8 cellular contexts compared by ENCODE assay signal in the genomic region with DNA sequence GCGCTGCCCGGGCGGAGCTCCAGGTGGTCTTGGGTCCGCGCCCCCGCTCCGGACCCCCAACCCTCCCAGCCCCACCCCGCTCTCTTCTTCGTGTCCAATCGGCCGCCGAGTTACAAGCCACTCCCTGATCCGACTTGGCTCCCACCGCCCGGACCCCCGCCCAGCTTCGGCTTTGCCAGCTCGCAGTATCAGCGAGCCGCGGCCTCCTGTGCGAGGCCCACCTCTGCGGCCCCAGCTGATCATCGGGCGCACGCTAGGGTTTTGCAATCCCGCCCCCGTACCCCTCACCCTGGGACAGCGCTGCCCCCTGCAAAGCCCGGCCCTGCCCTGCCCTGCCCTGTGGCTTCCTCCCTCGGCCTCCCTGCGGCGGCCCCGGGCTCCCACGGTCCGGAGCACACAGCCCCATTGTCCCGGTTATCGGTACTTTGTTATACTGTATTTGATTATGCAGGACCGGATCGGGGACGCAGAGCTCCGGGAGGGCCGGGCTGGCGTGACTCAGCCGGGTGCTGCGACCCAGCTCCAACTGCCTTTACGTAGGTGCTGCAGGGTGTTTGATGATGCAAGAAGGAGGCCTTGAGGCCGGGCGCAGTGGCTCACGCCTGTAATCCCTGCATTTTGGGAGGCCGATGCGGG. TPM values are rescaled to one million over a fixed set of nuclear protein-coding genes. Genes with fewer than 3 reads are reported as not detected.
DNase-seq lines count a peak whose midpoint lies in the region; ATAC-seq, FAIRE-seq and TF ChIP-seq lines count a peak whose summit lies in the region.

No MANE protein-coding gene starts in this region.

- peaks cover 13% of the 10 kb centered on the region for H3K4me1 Mint-ChIP-seq in chondrocyte (ENCODE audit: low read depth)

- H3K4me1 ChIP-seq in Karpas-422 (ENCODE audit: low read length): peaks cover 14% of the 10 kb centered on the region
- H3K4me1 ChIP-seq in lower lobe of right lung: peaks cover 14% of the 10 kb centered on the region
- peaks cover 19% of the 10 kb centered on the region for H3K4me1 ChIP-seq in suprapubic skin

- no peaks in the 10 kb centered on the region for H3K79me2 ChIP-seq in Karpas-422 (ENCODE audit: low read length)

- peak overlapping the region; percentile 41 for H3K27ac Mint-ChIP-seq in chondrocyte (ENCODE audit: unreplicated experiment)

- H3K9me2 ChIP-seq in Karpas-422 (replicated peaks; ENCODE audit: insufficient read depth, low read length): no peaks in the 10 kb centered on the region

- WGBS in suprapubic skin: 25% methylated on average over 17 of the region's 52 CpGs

- H3K27me3 ChIP-seq in Karpas-422 (ENCODE audit: low read length) (no peaks in the 10 kb centered on the region), lower lobe of right lung (ENCODE audit: low read depth) (no peaks in the 10 kb centered on the region), suprapubic skin (no peaks in the 10 kb centered on the region)

- no peak for TF ChIP-seq EP300 in suprapubic skin (IDR thresholded peaks at IDR 0.05)

- ATAC-seq in GM18502 (IDR thresholded peaks at IDR 0.05; ENCODE audit: poor library complexity, unreplicated experiment) (peak; percentile 11), lower lobe of right lung (peak; percentile 67 to 81), HG03139 (IDR thresholded peaks at IDR 0.05; ENCODE audit: unreplicated experiment) (no peak)

- no peaks in the 10 kb centered on the region for H3K9me3 Mint-ChIP-seq in chondrocyte (ENCODE audit: low read depth)

- H2AFZ ChIP-seq in Karpas-422 (ENCODE audit: low read length): no peak overlapping the region; the same call in 1 of the 2 replicates

- peaks cover 6% of the 10 kb centered on the region for H3K36me3 Mint-ChIP-seq in chondrocyte (ENCODE audit: low read depth)

- H3K4me2 ChIP-seq in Karpas-422 (ENCODE audit: low read depth, low read length, poor library complexity, severe bottlenecking): peak overlapping the region; percentile 84

- H3K9ac ChIP-seq in Karpas-422 (ENCODE audit: low read length): peak overlapping the region; percentile 76

- peak overlapping the region; percentile 62 for H3K4me3 Mint-ChIP-seq in chondrocyte (ENCODE audit: unreplicated experiment)

- H3K9me3 ChIP-seq in Karpas-422 (ENCODE audit: low read length) (no peaks in the 10 kb centered on the region), lower lobe of right lung (no peaks in the 10 kb centered on the region), suprapubic skin (no peaks in the 10 kb centered on the region)

- H3K36me3 ChIP-seq in Karpas-422 (ENCODE audit: insufficient read depth, low read length): peaks cover 11% of the 10 kb centered on the region
- peaks cover 22% of the 10 kb centered on the region for H3K36me3 ChIP-seq in lower lobe of right lung
- peaks cover 20% of the 10 kb centered on the region for H3K36me3 ChIP-seq in suprapubic skin

- FAIRE-seq in H54 (lab: Jason Lieb, UNC): no peak

- peak overlapping the region; percentile 64 for H3K27ac ChIP-seq in Karpas-422 (ENCODE audit: low read length)
- H3K27ac ChIP-seq in VCaP: peak overlapping the region; percentile 55; the same call in 1 of the 2 replicates
- peak overlapping the region; percentile 69 for H3K27ac ChIP-seq in lower lobe of right lung
- peak overlapping the region; percentile 80 for H3K27ac ChIP-seq in suprapubic skin

- H3K4me3 ChIP-seq in Karpas-422 (ENCODE audit: low read length) (peak overlapping the region; percentile 73), lower lobe of right lung (peak overlapping the region; percentile 64), suprapubic skin (peak overlapping the region; percentile 63)

- TF ChIP-seq CTCF in VCaP (conservative IDR thresholded peaks at IDR 0.05): no peak
- TF ChIP-seq CTCF in chondrocyte (IDR thresholded peaks at IDR 0.05): no peak
- no peak for TF ChIP-seq CTCF in lower lobe of right lung (IDR thresholded peaks at IDR 0.05)
- no peak for TF ChIP-seq CTCF in suprapubic skin (IDR thresholded peaks at IDR 0.05)

- intact Hi-C loops in lower lobe of right lung (cut with DNase I): no loop called here

- TF ChIP-seq POLR2A in suprapubic skin (IDR thresholded peaks at IDR 0.05) (no peak), H54 (IDR thresholded peaks at IDR 0.05; ENCODE audit: low read depth, low read length) (no peak)

- no peaks in the 10 kb centered on the region for H3K27me3 Mint-ChIP-seq in chondrocyte (ENCODE audit: low read depth)

- no peaks in the 10 kb centered on the region for H4K20me1 ChIP-seq in Karpas-422 (ENCODE audit: insufficient read depth, low read depth, low read length)

- DNase-seq in Karpas-422 (peak; percentile 74), chondrocyte (ENCODE audit: low spot score) (no peak), lower lobe of right lung (peak; percentile 72), suprapubic skin (ENCODE audit: low spot score in 2 of 2) (no peak), H54 (ENCODE audit: insufficient read length, low spot score) (no peak)

RNA-seq across cellular contexts. Expression of a gene that starts 0.6 kb away (rescaled TPM):
- total RNA-seq in Karpas-422 (2014; rRNA removed; shearing (Covaris generic); ENCODE audit: low replicate concordance): 18.9 and 22.0 TPM in 2 replicates
- total RNA-seq in chondrocyte (8.1 to 9.5 TPM (median 8.2 TPM) in 3 replicates), lower lobe of right lung (40.3 TPM), suprapubic skin (10 to 100 TPM; 27.4 to 36.2 (median 32.6) TPM)

RNA-seq across cellular contexts. Expression of a gene that starts 10.1 kb away (rescaled TPM):
- total RNA-seq in Karpas-422 (2014; rRNA removed; shearing (Covaris generic); ENCODE audit: low replicate concordance): 0.25 TPM in 1 of 2 replicates, not detected in the other
- total RNA-seq in chondrocyte (1.1 to 1.5 TPM (median 1.2 TPM) in 3 replicates), lower lobe of right lung (3.7 TPM), suprapubic skin (10 to 100 TPM in 1 of 4 donors, 1 to 10 TPM in 3; 3.3 to 14.9 (median 4.8) TPM)

RNA-seq across cellular contexts. Expression of a gene that starts 14.8 kb away (rescaled TPM):
- 24.3 and 55.8 TPM in 2 replicates for total RNA-seq in Karpas-422 (2014; rRNA removed; shearing (Covaris generic); ENCODE audit: low replicate concordance)
- 18.0 to 19.5 TPM (median 18.3 TPM) in 3 replicates for total RNA-seq in chondrocyte
- total RNA-seq in lower lobe of right lung: 54.4 TPM
- total RNA-seq in suprapubic skin: 10 to 100 TPM; 10.1 to 14.4 (median 13.4) TPM

RNA-seq across cellular contexts. Expression of a gene that starts 34.9 kb away (rescaled TPM):
- 39.6 and 59.1 TPM in 2 replicates for total RNA-seq in Karpas-422 (2014; rRNA removed; shearing (Covaris generic); ENCODE audit: low replicate concordance)
- 48.1 to 68.3 TPM (median 48.8 TPM) in 3 replicates for total RNA-seq in chondrocyte
- total RNA-seq in lower lobe of right lung: 71.9 TPM
- 100 to 1,000 TPM in 3 of 4 donors, 10 to 100 TPM in 1; 90.5 to 196 (median 171) TPM for total RNA-seq in suprapubic skin

RNA-seq across cellular contexts. Expression of a gene that starts 40.0 kb away (rescaled TPM):
- 12.4 and 15.0 TPM in 2 replicates for total RNA-seq in Karpas-422 (2014; rRNA removed; shearing (Covaris generic); ENCODE audit: low replicate concordance)
- total RNA-seq in chondrocyte: 5.4 to 9.8 TPM (median 6.2 TPM) in 3 replicates
- total RNA-seq in lower lobe of right lung: 13.1 TPM
- 10 to 100 TPM in 1 of 4 donors, 1 to 10 TPM in 3; 7.2 to 13.6 (median 7.8) TPM for total RNA-seq in suprapubic skin

Comparison
In these comparisons a context has a peak if more than half of its experiments do, and no peak if none do; other contexts are left out.
1. DNase-seq: peak in Karpas-422 (single experiment) and lower lobe of right lung (single experiment); none in chondrocyte (single experiment), suprapubic skin (0 of 2) and H54 (single experiment).
2. Peak in every context shown above with its lines, with median percentiles within 50 percentile points of each other: H3K27ac ChIP-seq and H3K4me3 ChIP-seq.